ENCODE assay signal across 16 cellular contexts in genomic region chr3:44105571-44105970, GRCh38.
DNase-seq lines count a peak whose midpoint lies in the region; ATAC-seq, FAIRE-seq and TF ChIP-seq lines count a peak whose summit lies in the region.
"Had no signal": no experiment of that assay in that cellular context is flagged by ENCODE, and none has a peak within 500 bp of the region (broad histone marks: within the 10 kb centered on the region; RNA-seq: fewer than 3 reads in every experiment).

No MANE protein-coding gene starts in this region.

- no peaks in the 10 kb centered on the region for H4K20me1 ChIP-seq in OCI-LY3 (ENCODE audit: insufficient read depth, low read length)
- H4K20me1 ChIP-seq in astrocyte (ENCODE audit: insufficient read depth, low read length): no peaks in the 10 kb centered on the region

- TF ChIP-seq CTCF in OCI-LY3 (IDR thresholded peaks at IDR 0.05; ENCODE audit: low read depth, low read length): 0 out of 2 replicates have a peak, but pooled peaks have one; percentile 6
- TF ChIP-seq CTCF in astrocyte (IDR thresholded peaks at IDR 0.05; ENCODE audit: insufficient read depth, low read depth, low read length): no peak
- no peak for TF ChIP-seq CTCF in osteocyte (IDR thresholded peaks at IDR 0.05)
- TF ChIP-seq CTCF in glutamatergic neuron (IDR thresholded peaks at IDR 0.05; ENCODE audit: partially characterized antibody, unreplicated experiment): no peak

- H3K4me2 ChIP-seq in OCI-LY3 (ENCODE audit: low read length): peak overlapping the region; percentile 39
- H3K4me2 ChIP-seq in astrocyte (ENCODE audit: low read length): no peak overlapping the region
- H3K4me2 ChIP-seq: KMS-11 had no signal

- H3K27ac Mint-ChIP-seq in astrocyte (ENCODE audit: unreplicated experiment) (peak overlapping the region; percentile 58), osteocyte (ENCODE audit: unreplicated experiment) (no peak overlapping the region), glutamatergic neuron (ENCODE audit: unreplicated experiment) (no peak overlapping the region)

- peaks cover 14% of the 10 kb centered on the region for H3K36me3 Mint-ChIP-seq in astrocyte (ENCODE audit: low read depth, unreplicated experiment)
- peaks cover 1% of the 10 kb centered on the region for H3K36me3 Mint-ChIP-seq in osteocyte (ENCODE audit: unreplicated experiment)
- H3K36me3 Mint-ChIP-seq in glutamatergic neuron (ENCODE audit: unreplicated experiment): no peaks in the 10 kb centered on the region

- H3K79me2 ChIP-seq in OCI-LY3 (ENCODE audit: low read length): no peaks in the 10 kb centered on the region
- no peaks in the 10 kb centered on the region for H3K79me2 ChIP-seq in astrocyte (ENCODE audit: insufficient read depth, low read length)

- H3K27me3 ChIP-seq in OCI-LY3 (ENCODE audit: low read depth, low read length): peaks cover 45% of the 10 kb centered on the region
- no peaks in the 10 kb centered on the region for H3K27me3 ChIP-seq in astrocyte (ENCODE audit: insufficient read depth, low read length)
- H3K27me3 ChIP-seq: SJSA1 had no signal

- no peak overlapping the region for H3K9ac ChIP-seq in OCI-LY3 (ENCODE audit: low read length)
- no peak overlapping the region for H3K9ac ChIP-seq in astrocyte (ENCODE audit: low read length)
- H3K9ac ChIP-seq: KMS-11 had no signal

- H3K9me3 Mint-ChIP-seq in astrocyte (ENCODE audit: unreplicated experiment): no peaks in the 10 kb centered on the region
- H3K9me3 Mint-ChIP-seq in osteocyte (ENCODE audit: unreplicated experiment): no peaks in the 10 kb centered on the region
- no peaks in the 10 kb centered on the region for H3K9me3 Mint-ChIP-seq in glutamatergic neuron (ENCODE audit: unreplicated experiment)

- H3K4me3 Mint-ChIP-seq in astrocyte (ENCODE audit: unreplicated experiment): no peak overlapping the region
- no peak overlapping the region for H3K4me3 Mint-ChIP-seq in osteocyte (ENCODE audit: unreplicated experiment)
- H3K4me3 Mint-ChIP-seq in glutamatergic neuron (ENCODE audit: unreplicated experiment): no peak overlapping the region

- 0 out of 2 replicates have a peak overlapping the region, but pooled peaks have one; percentile 0 for H3K4me3 ChIP-seq in OCI-LY3 (ENCODE audit: low read length)
- no peak overlapping the region for H3K4me3 ChIP-seq in astrocyte (ENCODE audit: insufficient read depth, low read depth, low read length)
- H3K4me3 ChIP-seq: SJSA1 had no signal

- in situ Hi-C loops in ACHN (cut with HindIII; ENCODE audit: low pct_ligation_motif_present, low pct_unique_long_range_greater_than_20kb, low sequenced_read_pairs): no loop called here

- no peak for FAIRE-seq in astrocyte (lab: Jason Lieb, UNC)

- DNase-seq in astrocyte (ENCODE audit: low read depth) (no peak), osteocyte (ENCODE audit: extremely low spot score, unreplicated experiment) (peak; percentile 34), NOMO-1 (lab: John Stamatoyannopoulos, UW; ENCODE audit: unreplicated experiment in 2 of 2) (no peak), glutamatergic neuron (no peak), ACHN (no peak)
- DNase-seq: DMS 273 treated with DMSO at 0.1 percent for 48 hours, GDM1, NCI-H1092, NCI-H146, NCI-H2081 treated with DMSO at 0.1 percent for 48 hours, NCI-H510A treated with DMSO at 0.1 percent for 48 hours had no signal

- H3K27me3 Mint-ChIP-seq in astrocyte (ENCODE audit: low read depth, unreplicated experiment) (no peaks in the 10 kb centered on the region), osteocyte (ENCODE audit: unreplicated experiment) (no peaks in the 10 kb centered on the region), glutamatergic neuron (ENCODE audit: unreplicated experiment) (no peaks in the 10 kb centered on the region)

- H2AFZ ChIP-seq in OCI-LY3 (ENCODE audit: low read depth, low read length) (no peak overlapping the region), astrocyte (ENCODE audit: low read depth, low read length) (no peak overlapping the region)

- no peak overlapping the region for H3K27ac ChIP-seq in OCI-LY3 (ENCODE audit: low read length)
- no peak overlapping the region for H3K27ac ChIP-seq in astrocyte (ENCODE audit: low read depth, low read length)
- H3K27ac ChIP-seq: C4-2B, KMS-11, SJSA1 had no signal

- H3K4me1 Mint-ChIP-seq in astrocyte (ENCODE audit: low read depth, unreplicated experiment) (peaks cover 37% of the 10 kb centered on the region), osteocyte (ENCODE audit: unreplicated experiment) (peaks cover 47% of the 10 kb centered on the region), glutamatergic neuron (ENCODE audit: low read depth, unreplicated experiment) (no peaks in the 10 kb centered on the region)

- no peaks in the 10 kb centered on the region for H3K9me3 ChIP-seq in OCI-LY3 (ENCODE audit: insufficient read depth, low read length)
- no peaks in the 10 kb centered on the region for H3K9me3 ChIP-seq in astrocyte (ENCODE audit: insufficient read depth, low read depth, low read length)
- H3K9me3 ChIP-seq: SJSA1 had no signal

- ATAC-seq in GM21381 (IDR thresholded peaks at IDR 0.05; ENCODE audit: unreplicated experiment): peak; percentile 10

- H3K4me1 ChIP-seq in OCI-LY3 (ENCODE audit: low read length): peaks cover 17% of the 10 kb centered on the region
- H3K4me1 ChIP-seq in astrocyte (ENCODE audit: insufficient read depth, low read length): peaks cover 10% of the 10 kb centered on the region
- H3K4me1 ChIP-seq: SJSA1 had no signal

- H3K36me3 ChIP-seq in OCI-LY3 (replicated peaks; ENCODE audit: low read depth, low read length) (no peaks in the 10 kb centered on the region), astrocyte (ENCODE audit: insufficient read depth, low read length) (no peaks in the 10 kb centered on the region)
- H3K36me3 ChIP-seq: SJSA1 had no signal
